In the genomic region with DNA sequence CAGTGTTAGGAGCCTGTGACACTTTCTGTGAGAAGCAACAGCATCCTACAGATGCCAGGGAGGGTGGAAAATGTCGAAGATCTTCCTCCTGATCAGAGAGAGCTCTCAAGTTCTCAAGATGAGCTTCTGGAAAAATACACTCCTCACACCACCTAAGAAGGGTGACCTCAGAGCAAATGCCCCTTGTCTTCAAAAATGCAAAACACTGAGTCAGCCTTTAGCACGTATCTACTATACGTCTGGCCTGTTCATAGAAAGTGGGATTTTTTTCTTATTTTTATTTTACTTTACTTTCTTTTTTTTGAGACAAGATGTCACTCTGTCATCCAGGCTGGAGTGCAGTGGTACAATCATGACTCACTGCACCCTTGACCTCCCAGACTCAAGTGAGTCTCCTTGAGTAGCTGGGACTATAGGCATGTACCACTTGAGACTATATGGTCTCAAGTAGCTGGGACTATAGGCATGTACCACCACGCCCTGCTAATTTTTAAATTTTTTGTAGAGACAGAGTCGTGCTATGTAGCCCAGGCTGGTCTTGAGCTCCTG, we compare ENCODE assay signal across 16 cellular contexts. TPM values are rescaled to one million over a fixed set of nuclear protein-coding genes. Genes with fewer than 3 reads are reported as not detected.
DNase-seq lines count a peak whose midpoint lies in the region; ATAC-seq and TF ChIP-seq lines count a peak whose summit lies in the region.
"Had no signal": no experiment of that assay in that cellular context is flagged by ENCODE, and none has a peak within 500 bp of the region (broad histone marks: within the 10 kb centered on the region; RNA-seq: fewer than 3 reads in every experiment).

No MANE protein-coding gene starts in this region.

- intact Hi-C loops in colonic mucosa (cut with DNase I) = no loop called here

- no peaks in the 10 kb centered on the region for H3K4me1 ChIP-seq in foreskin keratinocyte
- H3K4me1 ChIP-seq in colonic mucosa = no peaks in the 10 kb centered on the region

- H3K9me3 ChIP-seq in colonic mucosa = no peaks in the 10 kb centered on the region
- H3K9me3 ChIP-seq: stomach had no signal

- no peaks in the 10 kb centered on the region for H3K27me3 ChIP-seq in foreskin keratinocyte
- H3K27me3 ChIP-seq in colonic mucosa = no peaks in the 10 kb centered on the region
- H3K27me3 ChIP-seq: stomach had no signal

- no peak overlapping the region for H3K27ac Mint-ChIP-seq in stimulated activated effector memory CD8-positive, alpha-beta T cell treated with anti-CD3 and anti-CD28 coated beads, Interleukin-12 subunit alpha, Interleukin-12 subunit beta, amount 100 ng/mL, for 72 hours
- H3K27ac Mint-ChIP-seq: T-helper 2 cell treated with Interferon-gamma antibody and Interleukin-4, amounts not matched to agents 5 μg/mL and 100 μg/mL, for 36 hours; WTC11 had no signal

- H3K36me3 Mint-ChIP-seq in stimulated activated effector memory CD8-positive, alpha-beta T cell treated with anti-CD3 and anti-CD28 coated beads, Interleukin-12 subunit alpha, Interleukin-12 subunit beta, amount 100 ng/mL, for 72 hours = no peaks in the 10 kb centered on the region
- H3K36me3 Mint-ChIP-seq: WTC11 had no signal

- TF ChIP-seq CTCF in foreskin keratinocyte (conservative IDR thresholded peaks at IDR 0.05) (no peak), colonic mucosa (IDR thresholded peaks at IDR 0.05) (no peak)

- no peaks in the 10 kb centered on the region for H3K9me3 Mint-ChIP-seq in stimulated activated effector memory CD8-positive, alpha-beta T cell treated with anti-CD3 and anti-CD28 coated beads, Interleukin-12 subunit alpha, Interleukin-12 subunit beta, amount 100 ng/mL, for 72 hours
- H3K9me3 Mint-ChIP-seq: T-helper 2 cell treated with Interferon-gamma antibody and Interleukin-4, amounts not matched to agents 5 μg/mL and 100 μg/mL, for 36 hours; WTC11 had no signal

- H3K36me3 ChIP-seq in colonic mucosa = no peaks in the 10 kb centered on the region
- H3K36me3 ChIP-seq: stomach had no signal

- peak; percentile 1 for DNase-seq in NOMO-1 treated with DMSO at 0.1 percent for 48 hours (lab: John Stamatoyannopoulos, UW; ENCODE audit: unreplicated experiment)
- no peak for DNase-seq in NOMO-1 treated with dmso at 0.1 percent for 144 hours (lab: John Stamatoyannopoulos, UW; ENCODE audit: unreplicated experiment)
- DNase-seq in foreskin keratinocyte = no peak
- no peak for DNase-seq in stimulated activated effector memory CD8-positive, alpha-beta T cell treated with anti-CD3 and anti-CD28 coated beads, Interleukin-12 subunit alpha, Interleukin-12 subunit beta, amount 100 ng/mL, for 72 hours (ENCODE audit: low spot score in 2 of 2)
- no peak for DNase-seq in colonic mucosa
- no peak for DNase-seq in T1000 (lab: John Stamatoyannopoulos, UW)
- DNase-seq: activated CD8-positive, alpha-beta memory T cell treated with anti-CD3 and anti-CD28 coated beads for 24 hours; C1 segment of cervical spinal cord; GDM1; NCI-H82; stomach had no signal

- H3K4me3 ChIP-seq in colonic mucosa = no peak overlapping the region
- H3K4me3 ChIP-seq: SK-N-MC, stomach had no signal

- no peak overlapping the region for H3K9ac ChIP-seq in colonic mucosa (ENCODE audit: low read depth in 2 of 2, low read length in 2 of 2)

- no peak overlapping the region for H3K27ac ChIP-seq in foreskin keratinocyte
- H3K27ac ChIP-seq in colonic mucosa = no peak overlapping the region
- H3K27ac ChIP-seq: SK-N-MC had no signal

- H3K4me1 Mint-ChIP-seq in stimulated activated effector memory CD8-positive, alpha-beta T cell treated with anti-CD3 and anti-CD28 coated beads, Interleukin-12 subunit alpha, Interleukin-12 subunit beta, amount 100 ng/mL, for 72 hours = no peaks in the 10 kb centered on the region

- ATAC-seq in HG03442 (IDR thresholded peaks at IDR 0.05; ENCODE audit: unreplicated experiment) (peak; percentile 49), foreskin keratinocyte (peak; percentile 19), GM18868 (IDR thresholded peaks at IDR 0.05; ENCODE audit: unreplicated experiment) (no peak)
- peak; percentile 53 for ATAC-seq in stimulated activated effector memory CD8-positive, alpha-beta T cell treated with anti-CD3 and anti-CD28 coated beads, Interleukin-12 subunit alpha, Interleukin-12 subunit beta, amount 100 ng/mL, for 72 hours
- ATAC-seq: WTC11 had no signal

- no peak overlapping the region for H3K4me3 Mint-ChIP-seq in stimulated activated effector memory CD8-positive, alpha-beta T cell treated with anti-CD3 and anti-CD28 coated beads, Interleukin-12 subunit alpha, Interleukin-12 subunit beta, amount 100 ng/mL, for 72 hours
- H3K4me3 Mint-ChIP-seq: T-helper 2 cell treated with Interferon-gamma antibody and Interleukin-4, amounts not matched to agents 5 μg/mL and 100 μg/mL, for 36 hours; WTC11 had no signal

RNA-seq across cellular contexts. Expression of a gene that starts 57.0 kb away (rescaled TPM):
- total RNA-seq in foreskin keratinocyte (53.8 and 58.4 TPM in 2 replicates), colonic mucosa (10 to 100 TPM in 1 of 2 donors, 1 to 10 TPM in 1; 7.9 to 13.7 TPM)
- polyA plus RNA-seq in foreskin keratinocyte = 24.2 and 24.6 TPM in 2 replicates
